20 cellular contexts compared by ENCODE assay signal in genomic region chr12:92253301-92253700, GRCh38.
DNase-seq lines count a peak whose midpoint lies in the region; ATAC-seq and TF ChIP-seq lines count a peak whose summit lies in the region.
"Had no signal": no experiment of that assay in that cellular context is flagged by ENCODE, and none has a peak within 500 bp of the region (broad histone marks: within the 10 kb centered on the region; RNA-seq: fewer than 3 reads in every experiment).

No MANE protein-coding gene starts in this region.

- H3K4me3 Mint-ChIP-seq in activated naive CD8-positive, alpha-beta T cell treated with anti-CD3 and anti-CD28 coated beads for 36 hours, result no peak overlapping the region
- H3K4me3 Mint-ChIP-seq: CD4-positive, alpha-beta T cell had no signal

- BruUV-seq in PC-3 (replicated peaks; lab: Mats Ljungman, UMichigan), result no TSS peak

- H3K4me3 ChIP-seq in BJ (ENCODE audit: low read depth, low read length) (no peak overlapping the region), PC-3 (ENCODE audit: low read length) (no peak overlapping the region), fibroblast of villous mesenchyme (ENCODE audit: low read depth, low read length) (no peak overlapping the region)
- H3K4me3 ChIP-seq: BLaER1 had no signal

- H3K9me2 ChIP-seq in PC-3 (replicated peaks; ENCODE audit: low read length), result no peaks in the 10 kb centered on the region
- H3K9me2 ChIP-seq: SK-N-SH had no signal

- H3K4me2 ChIP-seq in PC-3 (ENCODE audit: low read length), result no peak overlapping the region
- H3K4me2 ChIP-seq: BLaER1, SK-N-SH had no signal

- no peak overlapping the region for H3K27ac Mint-ChIP-seq in activated naive CD8-positive, alpha-beta T cell treated with anti-CD3 and anti-CD28 coated beads for 36 hours
- H3K27ac Mint-ChIP-seq: CD4-positive, alpha-beta T cell had no signal

- no peaks in the 10 kb centered on the region for H3F3A ChIP-seq in PC-3 (ENCODE audit: low read length, unreplicated experiment)

- DNase-seq in BJ (ENCODE audit: low read depth) (peak; percentile 15), GM04504 (ENCODE audit: low read depth) (peak; percentile 10), PC-3 (peak; percentile 14), fibroblast of villous mesenchyme (ENCODE audit: low read depth) (peak; percentile 43), ecto neural progenitor cell (ENCODE audit: low spot score) (no peak), DMS79 (lab: John Stamatoyannopoulos, UW) (no peak)
- no peak for DNase-seq in activated naive CD8-positive, alpha-beta T cell treated with anti-CD3 and anti-CD28 coated beads for 36 hours
- DNase-seq: CD4-positive, alpha-beta T cell; COR-L47; DMS 273 treated with DMSO at 0.1 percent for 48 hours; DND-41; KG1; NCI-H1105; NCI-H2081; NK-92 treated with Interleukin-12 subunit alpha and Interleukin-12 subunit beta, amount 100 ng/mL, for 24 hours; SIG-M5; SK-N-SH had no signal

- H2AFZ ChIP-seq in PC-3 (ENCODE audit: low read length), result no peak overlapping the region

- H3K9ac ChIP-seq in PC-3 (ENCODE audit: low read length), result no peak overlapping the region
- H3K9ac ChIP-seq: BLaER1, SK-N-SH had no signal

- no peaks in the 10 kb centered on the region for H3K27me3 Mint-ChIP-seq in activated naive CD8-positive, alpha-beta T cell treated with anti-CD3 and anti-CD28 coated beads for 36 hours
- H3K27me3 Mint-ChIP-seq: CD4-positive, alpha-beta T cell had no signal

- no peaks in the 10 kb centered on the region for H3K79me2 ChIP-seq in PC-3 (ENCODE audit: low read length)

- peaks cover 7% of the 10 kb centered on the region for H3K4me1 Mint-ChIP-seq in activated naive CD8-positive, alpha-beta T cell treated with anti-CD3 and anti-CD28 coated beads for 36 hours

- H3K36me3 ChIP-seq in BJ (ENCODE audit: control insufficient read depth, insufficient read depth, low read length), result no peaks in the 10 kb centered on the region
- H3K36me3 ChIP-seq in PC-3 (ENCODE audit: low read depth, low read length), result no peaks in the 10 kb centered on the region
- H3K36me3 ChIP-seq: BLaER1 had no signal

- POLR2A ChIA-PET in BJ (lab: Charles Lee) (no interaction called here), PC-3 (lab: Charles Lee; ENCODE audit: unreplicated experiment) (no interaction called here)

- intact Hi-C loops in PC-3 (cut with micrococcal nuclease), result no loop called here

- ATAC-seq in PC-3, result no peak
- ATAC-seq: Panc1 had no signal

- H3K27me3 ChIP-seq in BJ (ENCODE audit: control insufficient read depth, insufficient read depth, low read length) (no peaks in the 10 kb centered on the region), PC-3 (ENCODE audit: low read length) (no peaks in the 10 kb centered on the region)
- H3K27me3 ChIP-seq: BLaER1 had no signal

- no peaks in the 10 kb centered on the region for H3K4me1 ChIP-seq in PC-3 (ENCODE audit: insufficient read depth, low read length)
- H3K4me1 ChIP-seq: BLaER1 had no signal

- H4K20me1 ChIP-seq in PC-3 (ENCODE audit: low read length), result no peaks in the 10 kb centered on the region
- H4K20me1 ChIP-seq: BLaER1 had no signal

- CTCF ChIA-PET in BJ (lab: Yijun Ruan, JAX), result no interaction called here
- CTCF ChIA-PET in PC-3 (lab: Charles Lee), result no interaction called here

- H3K9me3 ChIP-seq in PC-3 (ENCODE audit: low read length), result no peaks in the 10 kb centered on the region
- H3K9me3 ChIP-seq: BLaER1, SK-N-SH had no signal

- H3K9me3 Mint-ChIP-seq in activated naive CD8-positive, alpha-beta T cell treated with anti-CD3 and anti-CD28 coated beads for 36 hours, result peaks cover 5% of the 10 kb centered on the region

- peaks cover 7% of the 10 kb centered on the region for H3K36me3 Mint-ChIP-seq in activated naive CD8-positive, alpha-beta T cell treated with anti-CD3 and anti-CD28 coated beads for 36 hours

- H3K27ac ChIP-seq in PC-3 (ENCODE audit: low read length), result no peak overlapping the region
- H3K27ac ChIP-seq: BLaER1, HL-60 had no signal

- TF ChIP-seq CTCF in BJ (IDR thresholded peaks at IDR 0.05; ENCODE audit: insufficient read depth, low read depth, low read length), result no peak
- TF ChIP-seq CTCF in PC-3 (conservative IDR thresholded peaks at IDR 0.05; ENCODE audit: low read depth, low read length), result no peak
- no peak for TF ChIP-seq CTCF in fibroblast of villous mesenchyme (IDR thresholded peaks at IDR 0.05; ENCODE audit: insufficient read depth, low read depth, low read length)

Comparison
In these comparisons a context has a peak if more than half of its experiments do, and no peak if none do; other contexts are left out.
1. DNase-seq: peak in BJ (single experiment), GM04504 (single experiment), PC-3 (single experiment) and fibroblast of villous mesenchyme (single experiment); none in ecto neural progenitor cell (single experiment), activated naive CD8-positive, alpha-beta T cell treated with anti-CD3 and anti-CD28 coated beads for 36 hours (single experiment) and DMS79 (single experiment).